ENCODE assay signal across 23 cellular contexts in genomic region chr19:7565332-7565731, GRCh38. TPM values are rescaled to one million over a fixed set of nuclear protein-coding genes. Genes with fewer than 3 reads are reported as not detected.
"Had no signal": no experiment of that assay in that cellular context is flagged by ENCODE, and none has a peak within 500 bp of the region (broad histone marks: within the 10 kb centered on the region; RNA-seq: fewer than 3 reads in every experiment).

No MANE protein-coding gene starts in this region.

- FAIRE-seq: frontal cortex, islet of Langerhans had no signal

- H3K4me3 ChIP-seq: coronary artery, dorsolateral prefrontal cortex, heart right ventricle, psoas muscle, spleen, tibial artery, upper lobe of left lung, uterus had no signal

- DNase-seq: dorsolateral prefrontal cortex; effector CD8-positive, alpha-beta T cell; heart right ventricle; hypothalamus; kidney glomerular epithelial cell; mammary epithelial cell; naive thymus-derived CD4-positive, alpha-beta T cell; nephron progenitor cell; psoas muscle; retina; spleen; stimulated activated CD4-positive, alpha-beta T cell treated with anti-CD3 and anti-CD28 coated beads, Interleukin-15, amount 100 ng/mL, for 24 hours; stimulated activated CD4-positive, alpha-beta T cell treated with anti-CD3 and anti-CD28 coated beads, Interleukin-1b, Interleukin-23, amount 100 ng/mL, for 48 hours; stimulated activated CD4-positive, alpha-beta T cell treated with anti-CD3 and anti-CD28 coated beads, Interleukin-4, amount 100 ng/mL, for 24 hours; tibial artery; upper lobe of left lung; uterus had no signal

- H3K4me1 ChIP-seq: psoas muscle, tibial artery, uterus had no signal

- H3K9me3 ChIP-seq: heart right ventricle, psoas muscle, spleen, tibial artery, upper lobe of left lung, uterus had no signal

- H3K36me3 ChIP-seq: uterus had no signal

- H3K27me3 ChIP-seq: dorsolateral prefrontal cortex, heart right ventricle, spleen, tibial artery, upper lobe of left lung, uterus had no signal

- H3K27ac ChIP-seq: coronary artery, dorsolateral prefrontal cortex, heart right ventricle, psoas muscle, spleen, tibial artery, upper lobe of left lung, uterus had no signal

RNA-seq across cellular contexts. Expression of gene CAMSAP3, which starts 30.3 kb away (rescaled TPM):
- total RNA-seq: fibroblast of lung, sciatic nerve, skeletal muscle tissue had no signal
- polyA plus RNA-seq: fibroblast of lung had no signal
